In genomic region chr3:165643433-165643824, GRCh38 we compare ENCODE assay signal across 14 cellular contexts.
DNase-seq lines count a peak whose midpoint lies in the region; TF ChIP-seq lines count a peak whose summit lies in the region.
"Had no signal": no experiment of that assay in that cellular context is flagged by ENCODE, and none has a peak within 500 bp of the region (broad histone marks: within the 10 kb centered on the region; RNA-seq: fewer than 3 reads in every experiment).

No MANE protein-coding gene starts in this region.

- no peak overlapping the region for H3K4me3 Mint-ChIP-seq in osteocyte (ENCODE audit: unreplicated experiment)
- H3K4me3 Mint-ChIP-seq: activated B cell treated with CpG ODN at 0.5 μM for 24 hours; activated naive CD4-positive, alpha-beta T cell treated with anti-CD3 and anti-CD28 coated beads, Interleukin-2, amount 10 ng/mL, durations not matched to agents 7 days and 5 days; naive thymus-derived CD8-positive, alpha-beta T cell had no signal

- no peaks in the 10 kb centered on the region for H3K79me2 ChIP-seq in OCI-LY3 (ENCODE audit: low read length)

- H3K9me3 ChIP-seq in OCI-LY3 (ENCODE audit: insufficient read depth, low read length): no peaks in the 10 kb centered on the region
- H3K9me3 ChIP-seq: thyroid gland had no signal

- H3K36me3 ChIP-seq in OCI-LY3 (replicated peaks; ENCODE audit: low read depth, low read length): no peaks in the 10 kb centered on the region
- H3K36me3 ChIP-seq: thyroid gland had no signal

- TF ChIP-seq CTCF in OCI-LY3 (IDR thresholded peaks at IDR 0.05; ENCODE audit: low read depth, low read length) (no peak), epithelial cell of esophagus (IDR thresholded peaks at IDR 0.05; ENCODE audit: insufficient read depth, low read depth, low read length, missing control alignments) (no peak), osteocyte (IDR thresholded peaks at IDR 0.05) (no peak)

- no peaks in the 10 kb centered on the region for H3K36me3 Mint-ChIP-seq in osteocyte (ENCODE audit: unreplicated experiment)
- H3K36me3 Mint-ChIP-seq: activated naive CD4-positive, alpha-beta T cell treated with anti-CD3 and anti-CD28 coated beads, Interleukin-2, amount 10 ng/mL, durations not matched to agents 7 days and 5 days; naive thymus-derived CD8-positive, alpha-beta T cell had no signal

- H3K4me3 ChIP-seq in OCI-LY3 (ENCODE audit: low read length) (no peak overlapping the region), epithelial cell of esophagus (ENCODE audit: low read length) (no peak overlapping the region)
- H3K4me3 ChIP-seq: thyroid gland had no signal

- DNase-seq in GM03348 (ENCODE audit: low spot score) (peak; percentile 7), epithelial cell of esophagus (ENCODE audit: low read depth) (peak; percentile 46), osteocyte (ENCODE audit: extremely low spot score, unreplicated experiment) (no peak), COLO668 (lab: John Stamatoyannopoulos, UW; ENCODE audit: unreplicated experiment) (no peak), SHP77 treated with DMSO at 0.1 percent for 48 hours (lab: John Stamatoyannopoulos, UW) (no peak), inferior parietal cortex (ENCODE audit: extremely low spot score) (no peak), NOMO-1 (lab: John Stamatoyannopoulos, UW; ENCODE audit: unreplicated experiment in 2 of 2) (no peak)
- DNase-seq: activated B cell treated with CpG ODN at 0.5 μM for 24 hours; activated naive CD4-positive, alpha-beta T cell treated with anti-CD3 and anti-CD28 coated beads, Interleukin-2, amount 10 ng/mL, durations not matched to agents 7 days and 5 days; naive thymus-derived CD8-positive, alpha-beta T cell; NK-92 treated with Interleukin-12 subunit alpha and Interleukin-12 subunit beta, amount 100 ng/mL, for 24 hours; stimulated activated CD4-positive, alpha-beta T cell treated with anti-CD3 and anti-CD28 coated beads, Interleukin-4, amount 100 ng/mL, for 1 hour; thyroid gland had no signal

- H3K4me1 Mint-ChIP-seq in osteocyte (ENCODE audit: unreplicated experiment): peaks cover 23% of the 10 kb centered on the region
- H3K4me1 Mint-ChIP-seq: activated B cell treated with CpG ODN at 0.5 μM for 24 hours; activated naive CD4-positive, alpha-beta T cell treated with anti-CD3 and anti-CD28 coated beads, Interleukin-2, amount 10 ng/mL, durations not matched to agents 7 days and 5 days; naive thymus-derived CD8-positive, alpha-beta T cell had no signal

- no peak overlapping the region for H3K9ac ChIP-seq in OCI-LY3 (ENCODE audit: low read length)

- no peak overlapping the region for H3K27ac ChIP-seq in OCI-LY3 (ENCODE audit: low read length)
- H3K27ac ChIP-seq: thyroid gland had no signal

- peak overlapping the region; percentile 19; the same call in 1 of the 2 replicates for H2AFZ ChIP-seq in OCI-LY3 (ENCODE audit: low read depth, low read length)

- no peaks in the 10 kb centered on the region for H4K20me1 ChIP-seq in OCI-LY3 (ENCODE audit: insufficient read depth, low read length)

- H3K9me3 Mint-ChIP-seq in osteocyte (ENCODE audit: unreplicated experiment): no peaks in the 10 kb centered on the region

- H3K27me3 Mint-ChIP-seq in osteocyte (ENCODE audit: unreplicated experiment): no peaks in the 10 kb centered on the region
- H3K27me3 Mint-ChIP-seq: activated B cell treated with CpG ODN at 0.5 μM for 24 hours; activated naive CD4-positive, alpha-beta T cell treated with anti-CD3 and anti-CD28 coated beads, Interleukin-2, amount 10 ng/mL, durations not matched to agents 7 days and 5 days; naive thymus-derived CD8-positive, alpha-beta T cell had no signal

- no peaks in the 10 kb centered on the region for H3K27me3 ChIP-seq in OCI-LY3 (ENCODE audit: low read depth, low read length)
- H3K27me3 ChIP-seq: thyroid gland had no signal

- H3K27ac Mint-ChIP-seq in osteocyte (ENCODE audit: unreplicated experiment): peak overlapping the region; percentile 93
- H3K27ac Mint-ChIP-seq: activated B cell treated with CpG ODN at 0.5 μM for 24 hours; activated naive CD4-positive, alpha-beta T cell treated with anti-CD3 and anti-CD28 coated beads, Interleukin-2, amount 10 ng/mL, durations not matched to agents 7 days and 5 days; naive thymus-derived CD8-positive, alpha-beta T cell had no signal

- H3K4me1 ChIP-seq in OCI-LY3 (ENCODE audit: low read length): no peaks in the 10 kb centered on the region
- H3K4me1 ChIP-seq: thyroid gland had no signal

- no peak overlapping the region for H3K4me2 ChIP-seq in OCI-LY3 (ENCODE audit: low read length)

Comparison
In these comparisons a context has a peak if more than half of its experiments do, and no peak if none do; other contexts are left out.
1. DNase-seq: peak in GM03348 (single experiment) and epithelial cell of esophagus (single experiment); none in osteocyte (single experiment), COLO668 (single experiment), SHP77 treated with DMSO at 0.1 percent for 48 hours (single experiment), inferior parietal cortex (single experiment) and NOMO-1 (0 of 2).